In the genomic region with DNA sequence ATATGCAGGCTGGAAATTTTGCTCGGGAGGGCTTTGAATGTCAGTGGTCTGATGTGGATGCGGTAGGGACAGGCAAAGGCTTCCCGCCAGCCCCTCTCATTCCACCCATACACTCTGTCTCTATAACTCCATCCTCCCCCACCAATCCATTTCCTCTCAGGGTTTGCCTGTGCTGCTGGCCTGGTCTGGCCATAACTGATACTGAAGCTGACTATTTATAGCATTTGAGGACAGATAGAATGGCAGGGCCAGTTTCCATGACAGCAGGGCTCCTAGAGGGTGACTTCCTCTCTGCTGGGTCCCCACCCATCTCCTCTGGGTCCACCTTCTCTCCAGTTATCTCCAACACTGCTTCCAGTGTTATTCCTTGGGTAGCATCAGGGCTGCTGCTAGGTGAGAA, we compare ENCODE assay signal across 11 cellular contexts. TPM values are rescaled to one million over a fixed set of nuclear protein-coding genes. Genes with fewer than 3 reads are reported as not detected.
DNase-seq lines count a peak whose midpoint lies in the region; ATAC-seq and TF ChIP-seq lines count a peak whose summit lies in the region.
"Had no signal": no experiment of that assay in that cellular context is flagged by ENCODE, and none has a peak within 500 bp of the region (broad histone marks: within the 10 kb centered on the region; RNA-seq: fewer than 3 reads in every experiment).

No MANE protein-coding gene starts in this region.

- H3K27me3 Mint-ChIP-seq in immature natural killer cell (ENCODE audit: low read depth in 3 of 3), result peaks cover 0 to 5% (median 0%) of the 10 kb centered on the region in 3 donors

- peak; percentile 36 for ATAC-seq in GM18858 (IDR thresholded peaks at IDR 0.05; ENCODE audit: unreplicated experiment)
- peak; percentile 39 for ATAC-seq in GM21529 (IDR thresholded peaks at IDR 0.05; ENCODE audit: unreplicated experiment)
- peak; percentile 46 for ATAC-seq in HG03520 (IDR thresholded peaks at IDR 0.05; ENCODE audit: unreplicated experiment)

- H3K36me3 ChIP-seq in left ventricle myocardium inferior (no peaks in the 10 kb centered on the region), testis (ENCODE audit: low read depth, missing control alignments) (no peaks in the 10 kb centered on the region)
- H3K36me3 ChIP-seq: adrenal gland, thyroid gland had no signal

- H3K4me1 ChIP-seq in left ventricle myocardium inferior (peaks cover 27% of the 10 kb centered on the region), testis (no peaks in the 10 kb centered on the region)

- TF ChIP-seq CTCF in left ventricle myocardium inferior (IDR thresholded peaks at IDR 0.05; ENCODE audit: borderline replicate concordance) (no peak), testis (IDR thresholded peaks at IDR 0.05) (no peak)

- H3K4me3 ChIP-seq in left ventricle myocardium inferior (no peak overlapping the region), testis (no peak overlapping the region)
- H3K4me3 ChIP-seq: adrenal gland, thyroid gland had no signal

- WGBS in testis, 2 donors, result 78 to 80% methylated on average over 3 of the region's 3 CpGs

- H3K9me3 Mint-ChIP-seq in immature natural killer cell, result no peaks in the 10 kb centered on the region

- H3K27me3 ChIP-seq in left ventricle myocardium inferior (ENCODE audit: low read depth) (no peaks in the 10 kb centered on the region), testis (no peaks in the 10 kb centered on the region)
- H3K27me3 ChIP-seq: adrenal gland, thyroid gland had no signal

- no peak for TF ChIP-seq POLR2A in testis (IDR thresholded peaks at IDR 0.05)

- intact Hi-C loops in left ventricle myocardium inferior (cut with micrococcal nuclease), result no loop called here
- intact Hi-C loops in testis (cut with DNase I; ENCODE audit: low total_unique reads), result no loop called here

- no peaks in the 10 kb centered on the region for H3K36me3 Mint-ChIP-seq in immature natural killer cell

- H3K4me1 Mint-ChIP-seq in immature natural killer cell, result peaks cover 29 to 35% of the 10 kb centered on the region in 2 donors

- DNase-seq in left ventricle myocardium inferior, result no peak
- no peak for DNase-seq in testis
- DNase-seq in occipital lobe (lab: John Stamatoyannopoulos, UW), result no peak
- no peak for DNase-seq in immature natural killer cell
- no peak for DNase-seq in SIG-M5 treated with dmso at 0.1 percent for 504 hours (lab: John Stamatoyannopoulos, UW; ENCODE audit: unreplicated experiment)
- DNase-seq: adrenal gland, thyroid gland had no signal

- peak overlapping the region; percentile 31 for H3K27ac ChIP-seq in left ventricle myocardium inferior (replicated peaks)
- no peak overlapping the region for H3K27ac ChIP-seq in testis
- H3K27ac ChIP-seq: adrenal gland, epithelial cell of prostate, thyroid gland had no signal

- no peak overlapping the region for H3K4me3 Mint-ChIP-seq in immature natural killer cell

- H3K27ac Mint-ChIP-seq in immature natural killer cell, result peak overlapping the region in 1 of 6 donors; percentile 29

- H3K9me3 ChIP-seq in left ventricle myocardium inferior (replicated peaks) (no peaks in the 10 kb centered on the region), testis (no peaks in the 10 kb centered on the region)
- H3K9me3 ChIP-seq: adrenal gland, thyroid gland had no signal

RNA-seq across cellular contexts. Expression of a gene that starts 6.6 kb away (rescaled TPM):
- 358 TPM for total RNA-seq in left ventricle myocardium inferior
- total RNA-seq in testis, result 10 to 100 TPM; 14.9 to 23.5 TPM
- 64.3 TPM for polyA plus RNA-seq in testis (ENCODE audit: insufficient read depth, low read depth, low replicate concordance)
- 1.4 TPM for total RNA-seq in occipital lobe
- 10 to 100 TPM; 38.9 to 72.9 (median 41.2) TPM for polyA plus RNA-seq in immature natural killer cell

Comparison
In these comparisons a context has a peak if more than half of its experiments do, and no peak if none do; other contexts are left out.
1. RNA of a gene that starts 6.6 kb away (total RNA-seq): 358 TPM in left ventricle myocardium inferior (single experiment); 14.9 to 23.5 TPM in testis and 1.4 TPM in occipital lobe (single experiment); every median in the first group is over 10 times any median in the second.
2. Peak in every context shown above with its lines, with median percentiles within 50 percentile points of each other: ATAC-seq.